12 cellular contexts compared by ENCODE assay signal in genomic region chr17:36931697-36932382, GRCh38. TPM values are rescaled to one million over a fixed set of nuclear protein-coding genes. Genes with fewer than 3 reads are reported as not detected.
A peak's percentile ranks its signal among the peaks of the same experiment; 100 is the strongest.
DNase-seq lines count a peak whose midpoint lies in the region; ATAC-seq, FAIRE-seq and TF ChIP-seq lines count a peak whose summit lies in the region.
"Had no signal": no experiment of that assay in that cellular context is flagged by ENCODE, and none has a peak within 500 bp of the region (broad histone marks: within the 10 kb centered on the region; RNA-seq: fewer than 3 reads in every experiment).

No MANE protein-coding gene starts in this region.

- no peak overlapping the region for H3K27ac ChIP-seq in keratinocyte (ENCODE audit: control insufficient read depth, insufficient read depth, low read length)
- H3K27ac ChIP-seq: C4-2B, transverse colon had no signal

- H3K4me1 ChIP-seq in keratinocyte (ENCODE audit: control insufficient read depth, extremely low read depth, insufficient read depth, low read length): peaks cover 43% of the 10 kb centered on the region

- H3K27ac Mint-ChIP-seq in activated CD4-positive, alpha-beta memory T cell treated with anti-CD3 and anti-CD28 coated beads, Interleukin-2, amount 10 ng/mL, durations not matched to agents 7 days and 5 days: no peak overlapping the region
- no peak overlapping the region for H3K27ac Mint-ChIP-seq in stimulated activated naive CD8-positive, alpha-beta T cell treated with anti-CD3 and anti-CD28 coated beads, Interleukin-15, amount 100 ng/mL, for 72 hours

- TF ChIP-seq CTCF in keratinocyte (optimal IDR thresholded peaks at IDR 0.05 in 1 of 3, IDR thresholded peaks at IDR 0.05 in 1 of 3, conservative IDR thresholded peaks at IDR 0.05 in 1 of 3; ENCODE audit: extremely low read depth in 1 of 3, insufficient read depth in 2 of 3, low read length in 3 of 3): no peak

- dilution Hi-C loops in keratinocyte (cut with MboI; ENCODE audit: extremely low pct_ligation_motif_present, low sequenced_read_pairs): no loop called here

- CTCF ChIA-PET in activated CD4-positive, alpha-beta memory T cell treated with anti-CD3 and anti-CD28 coated beads, Interleukin-2, amount 10 ng/mL, durations not matched to agents 7 days and 5 days (lab: Charles Lee): interaction anchor here (1.1 kb wide), 1 partner anchor 13 kb away, joined by 3 read pairs; no protein-coding TSS in a partner anchor

- peak overlapping the region in 1 of 3 experiments; percentile 23 for H3K4me3 ChIP-seq in keratinocyte (ENCODE audit: control insufficient read depth in 2 of 3, extremely low read depth in 1 of 3, insufficient read depth in 2 of 3, low read depth in 1 of 3, low read length in 3 of 3)

- H3K79me2 ChIP-seq in keratinocyte (ENCODE audit: control insufficient read depth, insufficient read depth, low read length): no peaks in the 10 kb centered on the region

- peak overlapping the region; percentile 22 for H3K9ac ChIP-seq in keratinocyte (ENCODE audit: control insufficient read depth, extremely low read depth, insufficient read depth, low read length)

- H4K20me1 ChIP-seq in keratinocyte (ENCODE audit: control insufficient read depth, extremely low read depth, insufficient read depth, low read length): no peaks in the 10 kb centered on the region

- ATAC-seq in activated T-cell treated with anti-CD3 and anti-CD28 coated beads, Interleukin-2, amount 50 U/mL, for 4 hours: no peak
- ATAC-seq in stimulated activated naive CD8-positive, alpha-beta T cell treated with anti-CD3 and anti-CD28 coated beads, Interleukin-15, amount 100 ng/mL, for 72 hours: no peak
- ATAC-seq in GM19452 (IDR thresholded peaks at IDR 0.05; ENCODE audit: unreplicated experiment): no peak

- no peaks in the 10 kb centered on the region for H3K9me1 ChIP-seq in keratinocyte (ENCODE audit: control insufficient read depth, extremely low read depth, insufficient read depth, low read length)

- no peaks in the 10 kb centered on the region for H3K9me3 Mint-ChIP-seq in activated T-cell treated with anti-CD3 and anti-CD28 coated beads, Interleukin-2, amount 50 U/mL, for 4 hours
- no peaks in the 10 kb centered on the region for H3K9me3 Mint-ChIP-seq in activated CD4-positive, alpha-beta memory T cell treated with anti-CD3 and anti-CD28 coated beads, Interleukin-2, amount 10 ng/mL, durations not matched to agents 7 days and 5 days
- H3K9me3 Mint-ChIP-seq in stimulated activated naive CD8-positive, alpha-beta T cell treated with anti-CD3 and anti-CD28 coated beads, Interleukin-15, amount 100 ng/mL, for 72 hours: no peaks in the 10 kb centered on the region

- POLR2A ChIA-PET in activated CD4-positive, alpha-beta memory T cell treated with anti-CD3 and anti-CD28 coated beads, Interleukin-2, amount 10 ng/mL, durations not matched to agents 7 days and 5 days (lab: Charles Lee): no interaction called here

- H3K4me1 Mint-ChIP-seq in activated T-cell treated with anti-CD3 and anti-CD28 coated beads, Interleukin-2, amount 50 U/mL, for 4 hours (ENCODE audit: low read depth): peaks cover 49% of the 10 kb centered on the region
- peaks cover 48% of the 10 kb centered on the region for H3K4me1 Mint-ChIP-seq in activated CD4-positive, alpha-beta memory T cell treated with anti-CD3 and anti-CD28 coated beads, Interleukin-2, amount 10 ng/mL, durations not matched to agents 7 days and 5 days
- peaks cover 75% of the 10 kb centered on the region for H3K4me1 Mint-ChIP-seq in stimulated activated naive CD8-positive, alpha-beta T cell treated with anti-CD3 and anti-CD28 coated beads, Interleukin-15, amount 100 ng/mL, for 72 hours

- peak overlapping the region; percentile 50 for H3K4me2 ChIP-seq in keratinocyte (ENCODE audit: control insufficient read depth, extremely low read depth, insufficient read depth, low read depth, low read length)

- no peaks in the 10 kb centered on the region for H3K36me3 Mint-ChIP-seq in activated T-cell treated with anti-CD3 and anti-CD28 coated beads, Interleukin-2, amount 50 U/mL, for 4 hours (ENCODE audit: insufficient read depth)
- peaks cover 9% of the 10 kb centered on the region for H3K36me3 Mint-ChIP-seq in activated CD4-positive, alpha-beta memory T cell treated with anti-CD3 and anti-CD28 coated beads, Interleukin-2, amount 10 ng/mL, durations not matched to agents 7 days and 5 days (ENCODE audit: low read depth)

- H3K27me3 ChIP-seq in keratinocyte (ENCODE audit: control insufficient read depth, extremely low read depth, insufficient read depth, low read length): peaks cover 78% of the 10 kb centered on the region

- no peaks in the 10 kb centered on the region for H3K9me3 ChIP-seq in keratinocyte (ENCODE audit: control insufficient read depth, low read depth, low read length)
- H3K9me3 ChIP-seq: transverse colon had no signal

- H2AFZ ChIP-seq in keratinocyte (ENCODE audit: control insufficient read depth, low read length): no peak overlapping the region

- no peak for FAIRE-seq in keratinocyte (lab: Jason Lieb, UNC)

- no peak for DNase-seq in activated T-cell treated with anti-CD3 and anti-CD28 coated beads, Interleukin-2, amount 50 U/mL, for 4 hours
- no peak for DNase-seq in activated T-cell treated with anti-CD3 and anti-CD28 coated beads, Interleukin-2, amount 50 U/mL, for 1 hour
- DNase-seq in activated CD4-positive, alpha-beta memory T cell treated with anti-CD3 and anti-CD28 coated beads, Interleukin-2, amount 10 ng/mL, durations not matched to agents 7 days and 5 days: no peak
- DNase-seq in keratinocyte (ENCODE audit: low read depth, low spot score) (no peak), NCI-H1048 (lab: John Stamatoyannopoulos, UW) (no peak), HPDE6-E6E7 (ENCODE audit: extremely low spot score) (no peak)
- no peak for DNase-seq in stimulated activated naive CD8-positive, alpha-beta T cell treated with anti-CD3 and anti-CD28 coated beads, Interleukin-15, amount 100 ng/mL, for 72 hours
- DNase-seq: hypothalamus; stimulated activated CD4-positive, alpha-beta T cell treated with anti-CD3 and anti-CD28 coated beads, Interleukin-12 subunit alpha, Interleukin-12 subunit beta, amount 100 ng/mL, for 4 hours; transverse colon had no signal

- peaks cover 87% of the 10 kb centered on the region for H3K27me3 Mint-ChIP-seq in activated T-cell treated with anti-CD3 and anti-CD28 coated beads, Interleukin-2, amount 50 U/mL, for 4 hours (ENCODE audit: low read depth)
- H3K27me3 Mint-ChIP-seq in activated CD4-positive, alpha-beta memory T cell treated with anti-CD3 and anti-CD28 coated beads, Interleukin-2, amount 10 ng/mL, durations not matched to agents 7 days and 5 days: peaks cover 90% of the 10 kb centered on the region
- peaks cover 100% of the 10 kb centered on the region for H3K27me3 Mint-ChIP-seq in stimulated activated naive CD8-positive, alpha-beta T cell treated with anti-CD3 and anti-CD28 coated beads, Interleukin-15, amount 100 ng/mL, for 72 hours

- H3K36me3 ChIP-seq in keratinocyte (ENCODE audit: control insufficient read depth in 2 of 2, extremely low read depth in 1 of 2, insufficient read depth in 2 of 2, low read length in 2 of 2): no peaks in the 10 kb centered on the region
- H3K36me3 ChIP-seq: transverse colon had no signal

- peak overlapping the region; percentile 65 for H3K4me3 Mint-ChIP-seq in activated T-cell treated with anti-CD3 and anti-CD28 coated beads, Interleukin-2, amount 50 U/mL, for 4 hours
- peak overlapping the region; percentile 34 for H3K4me3 Mint-ChIP-seq in activated CD4-positive, alpha-beta memory T cell treated with anti-CD3 and anti-CD28 coated beads, Interleukin-2, amount 10 ng/mL, durations not matched to agents 7 days and 5 days
- H3K4me3 Mint-ChIP-seq in stimulated activated naive CD8-positive, alpha-beta T cell treated with anti-CD3 and anti-CD28 coated beads, Interleukin-15, amount 100 ng/mL, for 72 hours: peak overlapping the region; percentile 75 to 82

RNA-seq across cellular contexts. Expression of gene LHX1, which starts 5.4 kb away (rescaled TPM):
- not detected for total RNA-seq in activated T-cell treated with anti-CD3 and anti-CD28 coated beads, Interleukin-2, amount 50 U/mL, for 4 hours
- under 1 TPM; 0.18 TPM for total RNA-seq in activated CD4-positive, alpha-beta memory T cell treated with anti-CD3 and anti-CD28 coated beads, Interleukin-2, amount 10 ng/mL, durations not matched to agents 7 days and 5 days
- polyA plus RNA-seq in keratinocyte: 0.21 to 1.5 TPM (median 0.35 TPM) in 3 replicates
- polyA plus RNA-seq in keratinocyte (2011; ENCODE audit: low read depth): not detected
- 0.23 and 0.31 TPM in 2 replicates for polyA plus RNA-seq in keratinocyte (2011; cell fraction: cytosol; rRNA removed)
- polyA plus RNA-seq in keratinocyte (2011; cell fraction: nucleus; rRNA removed): 0.40 and 0.98 TPM in 2 replicates
- polyA plus RNA-seq in keratinocyte (2012; ENCODE audit: low replicate concordance): 0.14 and 3.3 TPM in 2 replicates
- polyA minus RNA-seq in keratinocyte: 0.07 to 0.46 TPM (median 0.45 TPM) in 3 replicates
- not detected for polyA minus RNA-seq in keratinocyte (2011; cell fraction: cytosol; rRNA and poly(A)+ RNA removed)
- 0.31 and 1.1 TPM in 2 replicates for polyA minus RNA-seq in keratinocyte (2011; cell fraction: nucleus; rRNA and poly(A)+ RNA removed)
- total RNA-seq: transverse colon had no signal

RNA-seq across cellular contexts. Expression of gene AATF, which starts 16.9 kb away (rescaled TPM):
- total RNA-seq in activated T-cell treated with anti-CD3 and anti-CD28 coated beads, Interleukin-2, amount 50 U/mL, for 4 hours: 100 to 1,000 TPM; 159 to 191 (median 177) TPM
- total RNA-seq in activated CD4-positive, alpha-beta memory T cell treated with anti-CD3 and anti-CD28 coated beads, Interleukin-2, amount 10 ng/mL, durations not matched to agents 7 days and 5 days: 10 to 100 TPM; 76.7 to 78.8 TPM
- 15.7 to 31.0 TPM (median 30.4 TPM) in 3 replicates for polyA plus RNA-seq in keratinocyte
- 130 TPM for polyA plus RNA-seq in keratinocyte (2011; ENCODE audit: low read depth)
- 27.0 and 28.5 TPM in 2 replicates for polyA plus RNA-seq in keratinocyte (2011; cell fraction: cytosol; rRNA removed)
- 32.1 and 37.4 TPM in 2 replicates for polyA plus RNA-seq in keratinocyte (2011; cell fraction: nucleus; rRNA removed)
- polyA plus RNA-seq in keratinocyte (2012; ENCODE audit: low replicate concordance): 40.3 and 58.4 TPM in 2 replicates
- polyA minus RNA-seq in keratinocyte: 16.7 to 58.6 TPM (median 25.7 TPM) in 3 replicates
- 14.8 TPM for polyA minus RNA-seq in keratinocyte (2011; cell fraction: cytosol; rRNA and poly(A)+ RNA removed)
- 10.7 and 13.7 TPM in 2 replicates for polyA minus RNA-seq in keratinocyte (2011; cell fraction: nucleus; rRNA and poly(A)+ RNA removed)
